Comparison of ENCODE assay signal across 12 cellular contexts in genomic region chr6:2961491-2961890, GRCh38. TPM values are rescaled to one million over a fixed set of nuclear protein-coding genes. Genes with fewer than 3 reads are reported as not detected.
A peak's percentile ranks its signal among the peaks of the same experiment; 100 is the strongest.
DNase-seq lines count a peak whose midpoint lies in the region; TF ChIP-seq lines count a peak whose summit lies in the region.
"Had no signal": no experiment of that assay in that cellular context is flagged by ENCODE, and none has a peak within 500 bp of the region (broad histone marks: within the 10 kb centered on the region; RNA-seq: fewer than 3 reads in every experiment).

No MANE protein-coding gene starts in this region.

- peak; percentile 18 for DNase-seq in H7
- peak in 1 of 2 donors; percentile 33 for DNase-seq in ascending aorta (ENCODE audit: low spot score in 2 of 2)
- no peak for DNase-seq in CD1c-positive myeloid dendritic cell (ENCODE audit: extremely low spot score)
- no peak for DNase-seq in NCI-H187 (lab: John Stamatoyannopoulos, UW)
- DNase-seq in NCI-H1417 treated with DMSO at 0.1 percent for 48 hours (lab: John Stamatoyannopoulos, UW), result no peak
- DNase-seq in effector memory CD4-positive, alpha-beta T cell, result no peak
- DNase-seq: CD4-positive, alpha-beta memory T cell; NCI-H1092 had no signal

- H3K27me3 ChIP-seq in H7 (ENCODE audit: control insufficient read depth, insufficient read depth, low read length) (no peaks in the 10 kb centered on the region), ascending aorta (no peaks in the 10 kb centered on the region), liver (ENCODE audit: control insufficient read depth in 4 of 4, insufficient read depth in 4 of 4, low read length in 3 of 4) (no peaks in the 10 kb centered on the region), subcutaneous abdominal adipose tissue (ENCODE audit: control insufficient read depth in 5 of 5, insufficient read depth in 4 of 5, low read length in 5 of 5) (no peaks in the 10 kb centered on the region)
- H3K27me3 ChIP-seq in effector memory CD4-positive, alpha-beta T cell (replicated peaks; ENCODE audit: control insufficient read depth, insufficient read depth, low read length, poor library complexity, severe bottlenecking), result no peaks in the 10 kb centered on the region
- H3K27me3 ChIP-seq: cardiac muscle cell, vagina had no signal

- WGBS in liver, result 61% methylated on average over 6 of the region's 6 CpGs

- TF ChIP-seq RAD21 in liver (IDR thresholded peaks at IDR 0.05), result no peak

- no peak overlapping the region for H3K4me3 ChIP-seq in H7 (ENCODE audit: insufficient read depth, low read depth, low read length)
- no peak overlapping the region for H3K4me3 ChIP-seq in ascending aorta
- H3K4me3 ChIP-seq in liver (ENCODE audit: low read depth in 1 of 3, low read length in 3 of 3), result no peak overlapping the region
- peak overlapping the region in 1 of 5 donors; percentile 5 for H3K4me3 ChIP-seq in subcutaneous abdominal adipose tissue (ENCODE audit: low read depth in 1 of 5, low read length in 5 of 5)
- H3K4me3 ChIP-seq in effector memory CD4-positive, alpha-beta T cell (ENCODE audit: insufficient read depth, low read depth, low read length, poor library complexity, severe bottlenecking), result no peak overlapping the region
- H3K4me3 ChIP-seq: cardiac muscle cell, vagina had no signal

- H3K9me3 ChIP-seq in ascending aorta (no peaks in the 10 kb centered on the region), liver (ENCODE audit: control insufficient read depth in 4 of 4, low read length in 3 of 4) (no peaks in the 10 kb centered on the region), subcutaneous abdominal adipose tissue (ENCODE audit: control insufficient read depth in 5 of 5, low read length in 5 of 5) (no peaks in the 10 kb centered on the region)
- no peaks in the 10 kb centered on the region for H3K9me3 ChIP-seq in effector memory CD4-positive, alpha-beta T cell (ENCODE audit: control insufficient read depth, low read length)
- H3K9me3 ChIP-seq: vagina had no signal

- H3K9ac ChIP-seq in liver (ENCODE audit: low read depth in 1 of 2, low read length in 2 of 2) (no peak overlapping the region), subcutaneous abdominal adipose tissue (ENCODE audit: low read length in 5 of 5) (no peak overlapping the region)

- TF ChIP-seq CTCF in ascending aorta (IDR thresholded peaks at IDR 0.05) (no peak), liver (IDR thresholded peaks at IDR 0.05; ENCODE audit: low read depth, low read length, missing input control) (peak; percentile 9)

- intact Hi-C loops in ascending aorta (cut with DNase I), result no loop called here

- H3K36me3 ChIP-seq in H7 (replicated peaks; ENCODE audit: control insufficient read depth, insufficient read depth, low read length), result no peaks in the 10 kb centered on the region
- H3K36me3 ChIP-seq in ascending aorta, result no peaks in the 10 kb centered on the region
- H3K36me3 ChIP-seq in liver (ENCODE audit: control insufficient read depth in 4 of 4, insufficient read depth in 3 of 4, low read depth in 1 of 4, low read length in 3 of 4), result peaks cover 0 to 3% (median under 1%) of the 10 kb centered on the region in 4 donors
- H3K36me3 ChIP-seq in subcutaneous abdominal adipose tissue (ENCODE audit: control insufficient read depth in 5 of 5, insufficient read depth in 5 of 5, low read length in 5 of 5), result peaks cover 0 to 13% (median 4%) of the 10 kb centered on the region in 5 donors
- no peaks in the 10 kb centered on the region for H3K36me3 ChIP-seq in effector memory CD4-positive, alpha-beta T cell (ENCODE audit: control insufficient read depth, insufficient read depth, low read length)
- H3K36me3 ChIP-seq: cardiac muscle cell, vagina had no signal

- H3K27ac ChIP-seq in ascending aorta (peak overlapping the region; percentile 45 to 64), liver (ENCODE audit: low read depth in 1 of 2, low read length in 2 of 2) (peak overlapping the region in 1 of 2 donors; percentile 16), subcutaneous abdominal adipose tissue (ENCODE audit: low read depth, low read length) (peak overlapping the region; percentile 91)
- no peak overlapping the region for H3K27ac ChIP-seq in effector memory CD4-positive, alpha-beta T cell (ENCODE audit: insufficient read depth, low read length, poor library complexity, severe bottlenecking)
- H3K27ac ChIP-seq: cardiac muscle cell had no signal

- H3K4me1 ChIP-seq in ascending aorta, result peaks cover 0 to 9% of the 10 kb centered on the region in 2 donors
- H3K4me1 ChIP-seq in liver (ENCODE audit: control insufficient read depth in 4 of 4, insufficient read depth in 4 of 4, low read length in 3 of 4), result peaks cover 5 to 16% (median 10%) of the 10 kb centered on the region in 4 donors
- H3K4me1 ChIP-seq in subcutaneous abdominal adipose tissue (ENCODE audit: control insufficient read depth in 5 of 5, insufficient read depth in 5 of 5, low read length in 5 of 5), result peaks cover 4 to 60% (median 59%) of the 10 kb centered on the region in 5 donors
- H3K4me1 ChIP-seq in effector memory CD4-positive, alpha-beta T cell (ENCODE audit: control insufficient read depth, insufficient read depth, low read length, poor library complexity, severe bottlenecking), result no peaks in the 10 kb centered on the region

TF ChIP-seq in liver, 16 proteins besides CTCF, POLR2A, EP300 and RAD21:
- TF ChIP-seq RXRA (IDR thresholded peaks at IDR 0.05), result peak in 1 of 2 donors; percentile 8
- TF ChIP-seq HNF4A (conservative IDR thresholded peaks at IDR 0.05), result peak; percentile 16 to 51
- no peak for TF ChIP-seq YY1 (IDR thresholded peaks at IDR 0.05)
- no peak for TF ChIP-seq EGR1 (IDR thresholded peaks at IDR 0.05; ENCODE audit: low read depth in 2 of 2)
- TF ChIP-seq NR2F2 (IDR thresholded peaks at IDR 0.05), result no peak
- TF ChIP-seq TAF1 (conservative IDR thresholded peaks at IDR 0.05), result no peak
- no peak for TF ChIP-seq REST (IDR thresholded peaks at IDR 0.05)
- TF ChIP-seq SP1 (IDR thresholded peaks at IDR 0.05), result no peak
- no peak for TF ChIP-seq ATF3 (IDR thresholded peaks at IDR 0.05)
- TF ChIP-seq, protein P1, sequence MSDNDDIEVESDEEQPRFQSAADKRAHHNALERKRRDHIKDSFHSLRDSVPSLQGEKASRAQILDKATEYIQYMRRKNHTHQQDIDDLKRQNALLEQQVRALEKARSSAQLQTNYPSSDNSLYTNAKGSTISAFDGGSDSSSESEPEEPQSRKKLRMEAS (IDR thresholded peaks at IDR 0.05), result no peak
- no peak for TF ChIP-seq HNF4G (IDR thresholded peaks at IDR 0.05)
- no peak for TF ChIP-seq JUND (IDR thresholded peaks at IDR 0.05)
- no peak for TF ChIP-seq FOXA1 (IDR thresholded peaks at IDR 0.05)

RNA-seq across cellular contexts. Expression of gene SERPINB6, which starts 9.9 kb away (rescaled TPM):
- 26.8 and 34.1 TPM in 2 replicates for total RNA-seq in H7 (2014; rRNA removed; shearing (Covaris generic))
- total RNA-seq in ascending aorta (222 TPM), liver (10 to 100 TPM; 24.0 to 31.2 TPM)
- polyA plus RNA-seq in liver, result 10 to 100 TPM; 32.3 to 32.4 TPM

RNA-seq across cellular contexts. Expression of gene NQO2, which starts 38.2 kb away (rescaled TPM):
- total RNA-seq in H7 (2014; rRNA removed; shearing (Covaris generic)), result 40.5 and 76.0 TPM in 2 replicates
- total RNA-seq in ascending aorta (7.7 TPM), liver (100 to 1,000 TPM in 1 of 2 donors, 10 to 100 TPM in 1; 11.5 to 124 TPM)
- polyA plus RNA-seq in liver, result 100 to 1,000 TPM in 1 of 2 donors, 10 to 100 TPM in 1; 61.7 to 127 TPM

RNA-seq across cellular contexts. Expression of gene SERPINB9, which starts 58.4 kb away (rescaled TPM):
- 46.4 and 57.1 TPM in 2 replicates for total RNA-seq in H7 (2014; rRNA removed; shearing (Covaris generic))
- total RNA-seq in ascending aorta (6.5 TPM), liver (1 to 10 TPM; 4.7 to 5.1 TPM)
- polyA plus RNA-seq in liver, result 1 to 10 TPM; 2.2 to 4.0 TPM
